ENCODE assay signal across 8 cellular contexts in genomic region chr4:145097821-145098674, GRCh38. TPM values are rescaled to one million over a fixed set of nuclear protein-coding genes. Genes with fewer than 3 reads are reported as not detected.
A peak's percentile ranks its signal among the peaks of the same experiment; 100 is the strongest.
DNase-seq lines count a peak whose midpoint lies in the region; FAIRE-seq and TF ChIP-seq lines count a peak whose summit lies in the region.

Gene ABCE1, plus strand, starts transcription at chr4:145098311. Its CDS starts 6,102 bp downstream, at chr4:145104413.
Gene ANAPC10, minus strand, starts transcription at chr4:145098196. Its CDS starts 2,097 bp downstream, at chr4:145096099.

- H3K9me3 ChIP-seq in neutrophil: no peaks in the 10 kb centered on the region

- H3K27me3 ChIP-seq in neutrophil: no peaks in the 10 kb centered on the region

- DNase-seq in GM04503 (ENCODE audit: low read depth): peak; percentile 81
- peak; percentile 96 for DNase-seq in HFFc6
- peak; percentile 99 for DNase-seq in NAMALWA (ENCODE audit: low spot score)
- peak; percentile 95 for DNase-seq in SK-N-DZ (ENCODE audit: low spot score)
- peak; percentile 97 for DNase-seq in activated naive CD4-positive, alpha-beta T cell treated with anti-CD3 and anti-CD28 coated beads for 36 hours
- peak; percentile 73 to 74 for DNase-seq in frontal cortex (ENCODE audit: low spot score in 2 of 2)
- DNase-seq in substantia nigra (lab: John Stamatoyannopoulos, UW): peak; percentile 50 to 97 (median 87)

- peaks cover 31% of the 10 kb centered on the region for H3K4me1 Mint-ChIP-seq in HFFc6 (ENCODE audit: low read depth)
- H3K4me1 Mint-ChIP-seq in activated naive CD4-positive, alpha-beta T cell treated with anti-CD3 and anti-CD28 coated beads for 36 hours (ENCODE audit: low read depth): peaks cover 23% of the 10 kb centered on the region

- peak within 1 kb of the TSS; percentile 74 to 96 for H3K4me3 ChIP-seq in neutrophil (ENCODE audit: low read depth in 1 of 2, low read length in 1 of 2)

- H3K4me3 Mint-ChIP-seq in HFFc6: peak within 1 kb of the TSS; percentile 97
- peak within 1 kb of the TSS; percentile 92 for H3K4me3 Mint-ChIP-seq in activated naive CD4-positive, alpha-beta T cell treated with anti-CD3 and anti-CD28 coated beads for 36 hours

- no peak for FAIRE-seq in frontal cortex (lab: Jason Lieb, UNC)

- 0 out of 2 replicates have a peak, but pooled peaks have one; percentile 13 for TF ChIP-seq CTCF in HFFc6 (IDR thresholded peaks at IDR 0.05)
- no peak for TF ChIP-seq CTCF in neutrophil (IDR thresholded peaks at IDR 0.05)

- H3K27me3 Mint-ChIP-seq in HFFc6 (ENCODE audit: insufficient read depth): peaks cover 3% of the 10 kb centered on the region; the same call in 1 of the 2 replicates
- H3K27me3 Mint-ChIP-seq in activated naive CD4-positive, alpha-beta T cell treated with anti-CD3 and anti-CD28 coated beads for 36 hours (ENCODE audit: low read depth): no peaks in the 10 kb centered on the region

- peaks cover 25% of the 10 kb centered on the region for H3K36me3 Mint-ChIP-seq in HFFc6 (ENCODE audit: low read depth)
- peaks cover 37% of the 10 kb centered on the region for H3K36me3 Mint-ChIP-seq in activated naive CD4-positive, alpha-beta T cell treated with anti-CD3 and anti-CD28 coated beads for 36 hours (ENCODE audit: low read depth)

- H3K9me3 Mint-ChIP-seq in HFFc6: peaks cover 7% of the 10 kb centered on the region
- peaks cover 8% of the 10 kb centered on the region for H3K9me3 Mint-ChIP-seq in activated naive CD4-positive, alpha-beta T cell treated with anti-CD3 and anti-CD28 coated beads for 36 hours

- CTCF ChIA-PET in activated naive CD4-positive, alpha-beta T cell treated with anti-CD3 and anti-CD28 coated beads for 36 hours (lab: Charles Lee): interaction anchor here (2.2 kb wide), 1 partner anchor 520 kb away, joined by 6 read pairs; no protein-coding TSS in a partner anchor

- intact Hi-C loops in activated naive CD4-positive, alpha-beta T cell treated with anti-CD3 and anti-CD28 coated beads for 36 hours (cut with micrococcal nuclease): loop anchor here (1.0 to 5.0 kb wide), 13 partner anchors 28 to 1916 kb away; partner anchors contain the start of genes HHIP, MMAA, OTUD4 and SMAD1

- H3K27ac ChIP-seq in neutrophil (peak within 1 kb of the TSS; percentile 75), substantia nigra (ENCODE audit: low read depth, low read length, poor library complexity, severe bottlenecking) (peak within 1 kb of the TSS; percentile 81)

- H3K4me1 ChIP-seq in neutrophil (ENCODE audit: control insufficient read depth in 1 of 2, insufficient read depth in 1 of 2, low read depth in 1 of 2, low read length in 1 of 2): peaks cover 27 to 29% of the 10 kb centered on the region in 2 experiments

- peaks cover 4% of the 10 kb centered on the region for H3K36me3 ChIP-seq in neutrophil

- H3K27ac Mint-ChIP-seq in HFFc6: peak within 1 kb of the TSS; percentile 99
- H3K27ac Mint-ChIP-seq in activated naive CD4-positive, alpha-beta T cell treated with anti-CD3 and anti-CD28 coated beads for 36 hours: peak within 1 kb of the TSS; percentile 97

RNA-seq across cellular contexts. Expression of gene ABCE1, which starts in this region (rescaled TPM):
- total RNA-seq in HFFc6 (2021; fragmentation: NEBNext Ultra II Directional; extraction: Animal tissue kit (Norgen Biotek cat#: 25700)): 10 to 100 TPM; 80.9 to 95.1 (median 86.0) TPM
- 107 and 108 TPM in 2 replicates for polyA plus RNA-seq in SK-N-DZ (2014; cell fraction: cytosol; rRNA removed)
- 104 and 113 TPM in 2 replicates for polyA plus RNA-seq in SK-N-DZ (2014; cell fraction: nucleus; rRNA removed)
- 100 to 1,000 TPM; 164 to 174 TPM for total RNA-seq in activated naive CD4-positive, alpha-beta T cell treated with anti-CD3 and anti-CD28 coated beads for 36 hours
- 133 TPM for total RNA-seq in frontal cortex

RNA-seq across cellular contexts. Expression of gene ANAPC10, which starts in this region (rescaled TPM):
- total RNA-seq in HFFc6 (2021; fragmentation: NEBNext Ultra II Directional; extraction: Animal tissue kit (Norgen Biotek cat#: 25700)): 10 to 100 TPM; 16.3 to 20.0 (median 18.0) TPM
- polyA plus RNA-seq in SK-N-DZ (2014; cell fraction: cytosol; rRNA removed): 33.9 and 38.9 TPM in 2 replicates
- polyA plus RNA-seq in SK-N-DZ (2014; cell fraction: nucleus; rRNA removed): 28.0 and 35.9 TPM in 2 replicates
- 10 to 100 TPM; 23.5 to 26.5 TPM for total RNA-seq in activated naive CD4-positive, alpha-beta T cell treated with anti-CD3 and anti-CD28 coated beads for 36 hours
- 29.3 TPM for total RNA-seq in frontal cortex

Comparison
In these comparisons a context has a peak if more than half of its experiments do, and no peak if none do; other contexts are left out.
1. Peak in every context shown above with its lines: DNase-seq, H3K4me3 ChIP-seq and H3K27ac ChIP-seq.